In genomic region chr2:230691005-230691647, GRCh38 we compare ENCODE assay signal across 11 cellular contexts. TPM values are rescaled to one million over a fixed set of nuclear protein-coding genes. Genes with fewer than 3 reads are reported as not detected.
A peak's percentile ranks its signal among the peaks of the same experiment; 100 is the strongest.
DNase-seq lines count a peak whose midpoint lies in the region; TF ChIP-seq lines count a peak whose summit lies in the region.
"Had no signal": no experiment of that assay in that cellular context is flagged by ENCODE, and none has a peak within 500 bp of the region (broad histone marks: within the 10 kb centered on the region; RNA-seq: fewer than 3 reads in every experiment).

No MANE protein-coding gene starts in this region.

- H3K36me3 ChIP-seq in SJSA1 (no peaks in the 10 kb centered on the region), colonic mucosa (no peaks in the 10 kb centered on the region), H7 (replicated peaks; ENCODE audit: control insufficient read depth, insufficient read depth, low read length) (no peaks in the 10 kb centered on the region)

- H3K27me3 ChIP-seq in SJSA1 (replicated peaks): no peaks in the 10 kb centered on the region
- H3K27me3 ChIP-seq in colonic mucosa: no peaks in the 10 kb centered on the region
- no peaks in the 10 kb centered on the region for H3K27me3 ChIP-seq in H7 (ENCODE audit: control insufficient read depth, insufficient read depth, low read length)

- DNase-seq in HCEC 1CT: peak; percentile 55
- DNase-seq in SJSA1 (ENCODE audit: low read depth in 1 of 2, low spot score in 2 of 2): peak; percentile 71 to 81
- DNase-seq in fibroblast of mammary gland (ENCODE audit: low read depth): peak; percentile 46
- DNase-seq in progenitor cell of endocrine pancreas (ENCODE audit: low spot score, unreplicated experiment): no peak
- DNase-seq in colonic mucosa: no peak
- DNase-seq in H7: no peak
- DNase-seq in NCI-H187 treated with DMSO at 0.1 percent for 48 hours (lab: John Stamatoyannopoulos, UW): no peak
- DNase-seq: NCI-H82; stimulated activated CD8-positive, alpha-beta memory T cell treated with anti-CD3 and anti-CD28 coated beads, Interleukin-4, amount 100 ng/mL, for 48 hours had no signal

- H3K9me3 Mint-ChIP-seq in progenitor cell of endocrine pancreas (ENCODE audit: low read depth): no peaks in the 10 kb centered on the region
- H3K9me3 Mint-ChIP-seq: central memory CD8-positive, alpha-beta T cell had no signal

- H3K4me1 ChIP-seq in SJSA1 (replicated peaks) (peaks cover 26% of the 10 kb centered on the region), colonic mucosa (no peaks in the 10 kb centered on the region)

- peaks cover 9% of the 10 kb centered on the region for H3K27me3 Mint-ChIP-seq in progenitor cell of endocrine pancreas
- H3K27me3 Mint-ChIP-seq: central memory CD8-positive, alpha-beta T cell had no signal

- no peak overlapping the region for H3K9ac ChIP-seq in colonic mucosa (ENCODE audit: low read depth in 2 of 2, low read length in 2 of 2)

- intact Hi-C loops in colonic mucosa (cut with DNase I): no loop called here

- H3K27ac ChIP-seq in SJSA1: no peak overlapping the region; the same call in 1 of the 2 replicates
- no peak overlapping the region for H3K27ac ChIP-seq in colonic mucosa

- H3K4me3 Mint-ChIP-seq in progenitor cell of endocrine pancreas (ENCODE audit: low read depth): no peak overlapping the region
- H3K4me3 Mint-ChIP-seq: central memory CD8-positive, alpha-beta T cell had no signal

- H3K27ac Mint-ChIP-seq in progenitor cell of endocrine pancreas: peak overlapping the region; percentile 26

- H3K4me1 Mint-ChIP-seq in progenitor cell of endocrine pancreas (ENCODE audit: low read depth): peaks cover 7% of the 10 kb centered on the region
- H3K4me1 Mint-ChIP-seq: central memory CD8-positive, alpha-beta T cell had no signal

- no peaks in the 10 kb centered on the region for H3K36me3 Mint-ChIP-seq in progenitor cell of endocrine pancreas (ENCODE audit: insufficient read depth)

- TF ChIP-seq CTCF in fibroblast of mammary gland (conservative IDR thresholded peaks at IDR 0.05; ENCODE audit: control insufficient read depth, insufficient read depth, low read depth, low read length) (no peak), progenitor cell of endocrine pancreas (IDR thresholded peaks at IDR 0.05; ENCODE audit: unreplicated experiment) (no peak), colonic mucosa (IDR thresholded peaks at IDR 0.05) (no peak)

- no peak overlapping the region for H3K4me3 ChIP-seq in SJSA1
- no peak overlapping the region for H3K4me3 ChIP-seq in fibroblast of mammary gland (ENCODE audit: control insufficient read depth, low read depth, low read length)
- H3K4me3 ChIP-seq in colonic mucosa: no peak overlapping the region
- H3K4me3 ChIP-seq in H7 (ENCODE audit: insufficient read depth, low read depth, low read length): no peak overlapping the region
- H3K4me3 ChIP-seq: skin epidermis had no signal

- H3K9me3 ChIP-seq in SJSA1 (replicated peaks): no peaks in the 10 kb centered on the region
- no peaks in the 10 kb centered on the region for H3K9me3 ChIP-seq in colonic mucosa

RNA-seq across cellular contexts. Expression of gene CAB39, which starts 21.5 kb away (rescaled TPM):
- 106 and 108 TPM in 2 replicates for total RNA-seq in SJSA1 (2014; rRNA removed; shearing (Covaris generic))
- total RNA-seq in progenitor cell of endocrine pancreas: 44.1 and 49.0 TPM in 2 replicates
- total RNA-seq in colonic mucosa: 100 to 1,000 TPM in 1 of 2 donors, 10 to 100 TPM in 1; 87.8 to 121 TPM
- total RNA-seq in H7 (2014; rRNA removed; shearing (Covaris generic)): 39.3 and 47.7 TPM in 2 replicates

Comparison
In these comparisons a context has a peak if more than half of its experiments do, and no peak if none do; other contexts are left out.
1. DNase-seq: peak in HCEC 1CT (single experiment), SJSA1 (2 of 2) and fibroblast of mammary gland (single experiment); none in progenitor cell of endocrine pancreas (single experiment), colonic mucosa (single experiment), H7 (single experiment) and NCI-H187 treated with DMSO at 0.1 percent for 48 hours (single experiment).